Comparison of ENCODE assay signal across 18 cellular contexts in the genomic region with DNA sequence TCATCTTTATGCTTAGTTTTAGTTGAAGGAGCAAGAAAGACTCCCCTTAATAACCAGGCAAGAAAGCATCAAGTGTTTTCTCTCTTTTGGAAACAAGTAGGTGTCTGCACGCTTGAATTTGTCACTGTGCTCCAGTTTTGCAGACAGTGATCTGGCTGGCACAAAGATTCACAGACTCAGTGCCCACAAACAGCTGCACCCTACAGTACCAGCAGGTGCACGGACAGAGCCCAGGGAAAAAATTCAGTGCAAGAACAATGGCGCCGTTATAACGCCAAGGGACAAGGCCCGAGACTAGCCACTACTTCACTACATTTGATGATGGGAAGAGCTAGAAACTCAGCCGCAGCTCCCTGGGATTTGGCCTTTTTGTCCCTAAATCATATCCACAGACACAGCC. TPM values are rescaled to one million over a fixed set of nuclear protein-coding genes. Genes with fewer than 3 reads are reported as not detected.
DNase-seq lines count a peak whose midpoint lies in the region; ATAC-seq and TF ChIP-seq lines count a peak whose summit lies in the region.
"Had no signal": no experiment of that assay in that cellular context is flagged by ENCODE, and none has a peak within 500 bp of the region (broad histone marks: within the 10 kb centered on the region; RNA-seq: fewer than 3 reads in every experiment).

No MANE protein-coding gene starts in this region.

- H3K4me3 ChIP-seq in body of pancreas = no peak overlapping the region

- WGBS in body of pancreas, 2 donors = 93 to 94% methylated on average over 7 of the region's 7 CpGs

- peaks cover 21% of the 10 kb centered on the region for H3K4me1 ChIP-seq in body of pancreas

- intact Hi-C loops in body of pancreas (cut with DNase I) = no loop called here

- H3K27ac ChIP-seq in body of pancreas = peak overlapping the region in 3 of 4 donors; percentile 38 to 73 (median 61)
- peak overlapping the region; percentile 91 for H3K27ac ChIP-seq in layer of hippocampus (ENCODE audit: low read depth, low read length)
- H3K27ac ChIP-seq: 22Rv1, KMS-11 had no signal

- H3K27me3 ChIP-seq in body of pancreas (no peaks in the 10 kb centered on the region), layer of hippocampus (ENCODE audit: control insufficient read depth, insufficient read depth, low read length) (no peaks in the 10 kb centered on the region)

- ATAC-seq in body of pancreas = no peak
- ATAC-seq: activated T-helper 17 cell treated with anti-CD3 and anti-CD28 coated beads, Interleukin-2, amount 50 U/mL, for 72 hours; HCT116; natural killer cell had no signal

- no peaks in the 10 kb centered on the region for H3K36me3 ChIP-seq in body of pancreas (replicated peaks in 1 of 2; ENCODE audit: insufficient read depth in 1 of 2, low read depth in 2 of 2)

- DNase-seq in DMS53 (lab: John Stamatoyannopoulos, UW) (peak; percentile 15), DMS53 treated with DMSO at 0.1 percent for 48 hours (lab: John Stamatoyannopoulos, UW; ENCODE audit: unreplicated experiment) (no peak), body of pancreas (no peak), superior temporal gyrus (ENCODE audit: extremely low spot score) (peak; percentile 93), NCI-H1930 (lab: John Stamatoyannopoulos, UW) (no peak), mucosa of gallbladder (ENCODE audit: low spot score) (no peak), NCI-H2196 treated with DMSO at 0.1 percent for 48 hours (lab: John Stamatoyannopoulos, UW; ENCODE audit: unreplicated experiment) (no peak)
- DNase-seq: activated CD4-positive, alpha-beta memory T cell treated with anti-CD3 and anti-CD28 coated beads for 36 hours; CD4-positive, alpha-beta T cell; endodermal cell; foreskin melanocyte; GDM1; natural killer cell had no signal

- H3K9me3 ChIP-seq in body of pancreas = no peaks in the 10 kb centered on the region

- TF ChIP-seq POLR2A in body of pancreas (IDR thresholded peaks at IDR 0.05) = no peak

- no peak for TF ChIP-seq CTCF in body of pancreas (IDR thresholded peaks at IDR 0.05)

RNA-seq across cellular contexts. Expression of a gene that starts 56.0 kb away (rescaled TPM):
- total RNA-seq in body of pancreas = 10 to 100 TPM in 1 of 2 donors, 1 to 10 TPM in 1; 5.4 to 13.8 TPM
- 20.3 TPM for total RNA-seq in mucosa of gallbladder

Comparison
In these comparisons a context has a peak if more than half of its experiments do, and no peak if none do; other contexts are left out.
1. DNase-seq: peak in DMS53 (single experiment) and superior temporal gyrus (single experiment); none in DMS53 treated with DMSO at 0.1 percent for 48 hours (single experiment), body of pancreas (0 of 4), NCI-H1930 (0 of 2), mucosa of gallbladder (single experiment) and NCI-H2196 treated with DMSO at 0.1 percent for 48 hours (single experiment).